ENCODE assay signal across 1 cellular context in genomic region chr5:69466375-69466774, GRCh38. TPM values are rescaled to one million over a fixed set of nuclear protein-coding genes. Genes with fewer than 3 reads are reported as not detected.
"Had no signal": no experiment of that assay in that cellular context is flagged by ENCODE, and none has a peak within 500 bp of the region (broad histone marks: within the 10 kb centered on the region; RNA-seq: fewer than 3 reads in every experiment).

No MANE protein-coding gene starts in this region.

RNA-seq across cellular contexts. Expression of gene MARVELD2, which starts 51.5 kb away (rescaled TPM):
- polyA plus RNA-seq: neural cell had no signal
